Comparison of ENCODE assay signal across 8 cellular contexts in the genomic region with DNA sequence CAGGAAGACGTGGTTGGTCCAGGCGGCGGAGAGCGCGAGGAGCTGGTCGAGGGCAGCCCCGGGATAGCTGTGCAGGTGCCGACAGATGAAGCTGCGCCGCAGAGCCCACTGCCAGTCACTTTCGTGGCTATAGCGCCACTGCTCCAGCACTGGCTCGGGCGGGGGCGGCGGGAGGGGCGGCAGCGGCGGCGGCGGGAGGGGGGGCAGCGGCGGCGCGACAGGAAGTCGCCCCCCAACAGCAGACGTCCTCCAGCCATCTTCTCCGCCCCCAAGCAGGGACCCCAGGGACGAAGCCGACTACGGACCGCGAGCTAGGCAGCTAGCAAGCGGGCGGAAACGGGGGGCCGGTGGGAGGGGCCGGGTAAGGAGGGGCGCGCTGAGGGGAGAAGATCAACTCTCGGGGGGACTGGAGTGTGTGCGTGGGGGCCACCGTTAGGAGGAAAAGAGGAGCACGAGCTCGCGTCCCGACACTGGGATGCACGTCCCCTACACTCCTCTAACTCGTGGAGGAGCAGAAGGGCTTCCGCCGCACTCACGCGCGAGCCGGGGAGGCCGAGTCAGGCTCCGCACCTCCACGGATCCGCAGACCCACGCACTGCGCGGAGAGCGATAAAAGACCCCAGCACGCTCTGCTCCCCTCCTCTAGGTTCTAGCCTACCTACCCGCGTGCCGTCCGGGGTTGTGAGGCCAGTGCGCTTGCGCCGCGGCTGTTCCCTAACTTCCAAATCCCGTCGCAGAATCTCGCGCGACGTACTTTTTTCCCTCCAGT. TPM values are rescaled to one million over a fixed set of nuclear protein-coding genes. Genes with fewer than 3 reads are reported as not detected.
DNase-seq lines count a peak whose midpoint lies in the region; ATAC-seq and TF ChIP-seq lines count a peak whose summit lies in the region.

A gene (minus strand): TSS at position 686 of the 769 bp plus-strand sequence.

- intact Hi-C loops in left lung (cut with DNase I): no loop called here

- peak within 1 kb of the TSS; percentile 97 for H3K27ac ChIP-seq in cingulate gyrus (ENCODE audit: low read depth, low read length)
- H3K27ac ChIP-seq in left lung: peak within 1 kb of the TSS; percentile 90 to 93

- no peaks in the 10 kb centered on the region for H3K36me3 ChIP-seq in left lung

- no peaks in the 10 kb centered on the region for H3K9me3 ChIP-seq in left lung

- no peak for TF ChIP-seq CTCF in left lung (IDR thresholded peaks at IDR 0.05)

- peak within 1 kb of the TSS; percentile 46 to 63 for H3K4me3 ChIP-seq in left lung

- peaks cover 0 to 7% of the 10 kb centered on the region in 2 donors for H3K4me1 ChIP-seq in left lung

- no peaks in the 10 kb centered on the region for H3K27me3 ChIP-seq in left lung

- DNase-seq in A172 (ENCODE audit: low spot score) (peak; percentile 56), NCI-H2171 treated with DMSO at 0.1 percent for 48 hours (lab: John Stamatoyannopoulos, UW) (peak; percentile 85), left lung (peak; percentile 91 to 93)
- peak; percentile 86 to 91 for DNase-seq in activated CD4-positive, alpha-beta T cell treated with anti-CD3 and anti-CD28 coated beads for 4 hours
- DNase-seq in stimulated activated CD4-positive, alpha-beta T cell treated with anti-CD3 and anti-CD28 coated beads, Interleukin-2, amount 100 ng/mL, for 48 hours: peak; percentile 81 to 82

- ATAC-seq in GM18861 (IDR thresholded peaks at IDR 0.05; ENCODE audit: unreplicated experiment) (peak; percentile 70), HG03097 (IDR thresholded peaks at IDR 0.05; ENCODE audit: low FRiP score, unreplicated experiment) (peak; percentile 68), left lung (peak; percentile 79)

RNA-seq across cellular contexts. Expression of the gene that starts here (rescaled TPM):
- 2.7 and 3.5 TPM in 2 replicates for total RNA-seq in A172 (2014; rRNA removed; shearing (Covaris generic))
- 1 to 10 TPM; 7.0 to 8.8 TPM for total RNA-seq in left lung

Comparison
In these comparisons a context has a peak if more than half of its experiments do, and no peak if none do; other contexts are left out.
1. Peak in every context shown above with its lines: DNase-seq, ATAC-seq, H3K4me3 ChIP-seq and H3K27ac ChIP-seq.